21 cellular contexts compared by ENCODE assay signal in genomic region chr20:2276015-2276414, GRCh38. TPM values are rescaled to one million over a fixed set of nuclear protein-coding genes. Genes with fewer than 3 reads are reported as not detected.
"Had no signal": no experiment of that assay in that cellular context is flagged by ENCODE, and none has a peak within 500 bp of the region (broad histone marks: within the 10 kb centered on the region; RNA-seq: fewer than 3 reads in every experiment).

No MANE protein-coding gene starts in this region.

- H3K27ac ChIP-seq: brain microvascular endothelial cell, colonic mucosa, gastroesophageal sphincter, heart right ventricle, spleen had no signal

- H3K4me3 ChIP-seq: colonic mucosa, gastroesophageal sphincter, heart right ventricle, spleen had no signal

- DNase-seq: activated B cell treated with CpG ODN at 0.5 μM for 24 hours; activated CD4-positive, alpha-beta memory T cell treated with anti-CD3 and anti-CD28 coated beads for 36 hours; activated CD4-positive, alpha-beta T cell treated with anti-CD3 and anti-CD28 coated beads for 4 hours; activated naive CD4-positive, alpha-beta T cell treated with anti-CD3 and anti-CD28 coated beads for 36 hours; activated naive CD8-positive, alpha-beta T cell treated with anti-CD3 and anti-CD28 coated beads, Interleukin-2, amount 50 U/mL, for 24 hours; activated T-cell treated with anti-CD3 and anti-CD28 coated beads, Interleukin-2, amount 50 U/mL, for 1 hour; anterior cingulate cortex; brain microvascular endothelial cell; colonic mucosa; heart right ventricle; immature natural killer cell; kidney glomerular epithelial cell; mesenchymal stem cell; naive thymus-derived CD8-positive, alpha-beta T cell; spleen; stimulated activated naive B cell treated with anti-CD40 and anti-IgM and Interleukin-4, amounts not matched to agents 10 μg/mL and 1 μg/mL and 100 μg/mL, for 72 hours had no signal

- H3K4me3 Mint-ChIP-seq: activated B cell treated with CpG ODN at 0.5 μM for 24 hours; activated CD4-positive, alpha-beta memory T cell treated with anti-CD3 and anti-CD28 coated beads for 36 hours; activated naive CD4-positive, alpha-beta T cell treated with anti-CD3 and anti-CD28 coated beads for 36 hours; activated naive CD8-positive, alpha-beta T cell treated with anti-CD3 and anti-CD28 coated beads, Interleukin-2, amount 50 U/mL, for 24 hours; central memory CD8-positive, alpha-beta T cell; immature natural killer cell; naive thymus-derived CD8-positive, alpha-beta T cell; stimulated activated naive B cell treated with anti-CD40 and anti-IgM and Interleukin-4, amounts not matched to agents 10 μg/mL and 1 μg/mL and 100 μg/mL, for 72 hours had no signal

- ATAC-seq: activated naive CD8-positive, alpha-beta T cell treated with anti-CD3 and anti-CD28 coated beads, Interleukin-2, amount 50 U/mL, for 24 hours; gastroesophageal sphincter; heart right ventricle; naive thymus-derived CD8-positive, alpha-beta T cell; stimulated activated naive B cell treated with anti-CD40 and anti-IgM and Interleukin-4, amounts not matched to agents 10 μg/mL and 1 μg/mL and 100 μg/mL, for 72 hours had no signal

- H3K27me3 ChIP-seq: brain microvascular endothelial cell, colonic mucosa, spleen had no signal

- H3K9me3 ChIP-seq: colonic mucosa, spleen had no signal

- H3K4me1 ChIP-seq: colonic mucosa, gastroesophageal sphincter had no signal

- H3K36me3 ChIP-seq: brain microvascular endothelial cell, colonic mucosa, gastroesophageal sphincter, heart right ventricle, spleen had no signal

- FAIRE-seq: urothelium cell line had no signal

- H3K36me3 Mint-ChIP-seq: activated CD4-positive, alpha-beta memory T cell treated with anti-CD3 and anti-CD28 coated beads for 36 hours; immature natural killer cell had no signal

- H3K4me1 Mint-ChIP-seq: activated B cell treated with CpG ODN at 0.5 μM for 24 hours; activated naive CD8-positive, alpha-beta T cell treated with anti-CD3 and anti-CD28 coated beads, Interleukin-2, amount 50 U/mL, for 24 hours; central memory CD8-positive, alpha-beta T cell; immature natural killer cell; naive thymus-derived CD8-positive, alpha-beta T cell; stimulated activated naive B cell treated with anti-CD40 and anti-IgM and Interleukin-4, amounts not matched to agents 10 μg/mL and 1 μg/mL and 100 μg/mL, for 72 hours had no signal

- H3K9me3 Mint-ChIP-seq: activated CD4-positive, alpha-beta memory T cell treated with anti-CD3 and anti-CD28 coated beads for 36 hours; activated naive CD4-positive, alpha-beta T cell treated with anti-CD3 and anti-CD28 coated beads for 36 hours; activated naive CD8-positive, alpha-beta T cell treated with anti-CD3 and anti-CD28 coated beads, Interleukin-2, amount 50 U/mL, for 24 hours; activated T-helper 2 cell treated with anti-CD3 and anti-CD28 coated beads, Interferon-gamma antibody, Interleukin-2, Interleukin-4, amounts not matched to agents 10 μg/mL and 5 μg/mL and 100 μg/mL, durations not matched to agents 14 hours and 24 hours and 36 hours; central memory CD8-positive, alpha-beta T cell; immature natural killer cell had no signal

RNA-seq across cellular contexts. Expression of gene TGM3, which starts 19.8 kb away (rescaled TPM):
- total RNA-seq: activated B cell treated with CpG ODN at 0.5 μM for 24 hours; activated CD4-positive, alpha-beta memory T cell treated with anti-CD3 and anti-CD28 coated beads for 36 hours; activated naive CD4-positive, alpha-beta T cell treated with anti-CD3 and anti-CD28 coated beads for 36 hours; activated T-helper 2 cell treated with anti-CD3 and anti-CD28 coated beads, Interferon-gamma antibody, Interleukin-2, Interleukin-4, amounts not matched to agents 10 μg/mL and 5 μg/mL and 100 μg/mL, durations not matched to agents 14 hours and 24 hours and 36 hours; heart right ventricle; naive thymus-derived CD8-positive, alpha-beta T cell; renal cortical epithelial cell had no signal
- polyA plus RNA-seq: immature natural killer cell; naive thymus-derived CD8-positive, alpha-beta T cell had no signal
